ENCODE assay signal across 17 cellular contexts in the genomic region with DNA sequence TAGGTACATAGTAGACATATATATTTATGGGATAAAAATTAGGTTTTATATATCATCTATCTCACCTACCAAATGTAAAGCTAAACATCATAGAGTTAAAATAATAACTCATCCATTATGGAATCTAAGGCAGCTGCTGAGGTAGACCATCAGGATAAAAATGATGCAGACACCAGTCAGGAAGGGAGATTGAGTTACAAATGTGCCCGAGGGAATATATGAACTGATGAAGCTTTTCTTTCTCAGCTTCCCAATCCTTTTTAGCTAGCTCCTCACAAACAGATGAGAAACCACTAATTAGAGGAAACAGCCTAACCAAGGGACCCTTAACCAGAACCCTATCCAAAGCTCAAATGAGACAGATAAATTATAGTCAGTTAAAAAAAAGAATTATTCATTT.
"Had no signal": no experiment of that assay in that cellular context is flagged by ENCODE, and none has a peak within 500 bp of the region (broad histone marks: within the 10 kb centered on the region; RNA-seq: fewer than 3 reads in every experiment).

No MANE protein-coding gene starts in this region.

- DNase-seq: activated CD4-positive, alpha-beta memory T cell treated with anti-CD3 and anti-CD28 coated beads, Interleukin-2, amount 10 ng/mL, durations not matched to agents 7 days and 5 days; activated CD4-positive, alpha-beta T cell treated with anti-CD3 and anti-CD28 coated beads for 36 hours; activated effector memory CD4-positive, alpha-beta T cell treated with Interleukin-2 at 50 U/mL for 16 hours; activated naive CD4-positive, alpha-beta T cell treated with anti-CD3 and anti-CD28 coated beads, Interleukin-2, amount 50 U/mL, for 16 hours; activated T-cell treated with anti-CD3 and anti-CD28 coated beads, Interleukin-2, amount 50 U/mL, for 4 hours; effector memory CD4-positive, alpha-beta T cell; foreskin melanocyte; head of caudate nucleus; immature natural killer cell; mesendoderm; nucleus accumbens; posterior cingulate gyrus; retina; stimulated activated CD4-positive, alpha-beta T cell treated with anti-CD3 and anti-CD28 coated beads, Interleukin-2, amount 100 ng/mL, for 48 hours had no signal

- H3K36me3 Mint-ChIP-seq: immature natural killer cell; natural killer cell treated with Interleukin-12 subunit alpha and Interleukin-12 subunit beta and Interleukin-15 and Interleukin-18, amount 100 ng/mL, for 72 hours; stimulated activated memory B cell treated with anti-CD40 and anti-IgM and Interleukin-4, amounts not matched to agents 10 μg/mL and 1 μg/mL and 100 μg/mL, for 72 hours had no signal

- H3K4me3 Mint-ChIP-seq: activated CD4-positive, alpha-beta memory T cell treated with anti-CD3 and anti-CD28 coated beads, Interleukin-2, amount 10 ng/mL, durations not matched to agents 7 days and 5 days; activated CD4-positive, alpha-beta T cell treated with anti-CD3 and anti-CD28 coated beads for 36 hours; activated T-cell treated with anti-CD3 and anti-CD28 coated beads, Interleukin-2, amount 50 U/mL, for 4 hours; dendritic cell treated with granulocyte-macrophage colony-stimulating factor and Interleukin-4, amounts not matched to agents 40 ng/mL and 50 ng/mL, for 4 days; immature natural killer cell; natural killer cell treated with Interleukin-12 subunit alpha and Interleukin-12 subunit beta and Interleukin-15 and Interleukin-18, amount 100 ng/mL, for 72 hours; stimulated activated memory B cell treated with anti-CD40 and anti-IgM and Interleukin-4, amounts not matched to agents 10 μg/mL and 1 μg/mL and 100 μg/mL, for 72 hours had no signal

- H3K27ac Mint-ChIP-seq: activated CD4-positive, alpha-beta memory T cell treated with anti-CD3 and anti-CD28 coated beads, Interleukin-2, amount 10 ng/mL, durations not matched to agents 7 days and 5 days; activated CD4-positive, alpha-beta T cell treated with anti-CD3 and anti-CD28 coated beads for 36 hours; dendritic cell treated with granulocyte-macrophage colony-stimulating factor and Interleukin-4, amounts not matched to agents 40 ng/mL and 50 ng/mL, for 4 days; immature natural killer cell; natural killer cell treated with Interleukin-12 subunit alpha and Interleukin-12 subunit beta and Interleukin-15 and Interleukin-18, amount 100 ng/mL, for 72 hours; stimulated activated memory B cell treated with anti-CD40 and anti-IgM and Interleukin-4, amounts not matched to agents 10 μg/mL and 1 μg/mL and 100 μg/mL, for 72 hours had no signal

- ATAC-seq: activated CD4-positive, alpha-beta T cell treated with anti-CD3 and anti-CD28 coated beads for 36 hours; activated T-cell treated with anti-CD3 and anti-CD28 coated beads, Interleukin-2, amount 50 U/mL, for 4 hours; natural killer cell treated with Interleukin-12 subunit alpha and Interleukin-12 subunit beta and Interleukin-15 and Interleukin-18, amount 100 ng/mL, for 72 hours; stimulated activated memory B cell treated with anti-CD40 and anti-IgM and Interleukin-4, amounts not matched to agents 10 μg/mL and 1 μg/mL and 100 μg/mL, for 72 hours had no signal

- H3K9me3 Mint-ChIP-seq: activated CD4-positive, alpha-beta memory T cell treated with anti-CD3 and anti-CD28 coated beads, Interleukin-2, amount 10 ng/mL, durations not matched to agents 7 days and 5 days; activated T-cell treated with anti-CD3 and anti-CD28 coated beads, Interleukin-2, amount 50 U/mL, for 4 hours; dendritic cell treated with granulocyte-macrophage colony-stimulating factor and Interleukin-4, amounts not matched to agents 40 ng/mL and 50 ng/mL, for 4 days; immature natural killer cell; natural killer cell treated with Interleukin-12 subunit alpha and Interleukin-12 subunit beta and Interleukin-15 and Interleukin-18, amount 100 ng/mL, for 72 hours; stimulated activated memory B cell treated with anti-CD40 and anti-IgM and Interleukin-4, amounts not matched to agents 10 μg/mL and 1 μg/mL and 100 μg/mL, for 72 hours had no signal

- H3K4me1 Mint-ChIP-seq: activated CD4-positive, alpha-beta memory T cell treated with anti-CD3 and anti-CD28 coated beads, Interleukin-2, amount 10 ng/mL, durations not matched to agents 7 days and 5 days; activated CD4-positive, alpha-beta T cell treated with anti-CD3 and anti-CD28 coated beads for 36 hours; immature natural killer cell; stimulated activated memory B cell treated with anti-CD40 and anti-IgM and Interleukin-4, amounts not matched to agents 10 μg/mL and 1 μg/mL and 100 μg/mL, for 72 hours had no signal

- H3K27me3 Mint-ChIP-seq: activated CD4-positive, alpha-beta memory T cell treated with anti-CD3 and anti-CD28 coated beads, Interleukin-2, amount 10 ng/mL, durations not matched to agents 7 days and 5 days; dendritic cell treated with granulocyte-macrophage colony-stimulating factor and Interleukin-4, amounts not matched to agents 40 ng/mL and 50 ng/mL, for 4 days had no signal
